24 cellular contexts compared by ENCODE assay signal in genomic region chr6:4362306-4362705, GRCh38.
A peak's percentile ranks its signal among the peaks of the same experiment; 100 is the strongest.
DNase-seq lines count a peak whose midpoint lies in the region; ATAC-seq, FAIRE-seq and TF ChIP-seq lines count a peak whose summit lies in the region.
"Had no signal": no experiment of that assay in that cellular context is flagged by ENCODE, and none has a peak within 500 bp of the region (broad histone marks: within the 10 kb centered on the region; RNA-seq: fewer than 3 reads in every experiment).

No MANE protein-coding gene starts in this region.

- H3K27ac ChIP-seq in IMR-90 (ENCODE audit: insufficient read depth, low read length), result no peak overlapping the region
- H3K27ac ChIP-seq in H1 (ENCODE audit: low read depth, low read length), result no peak overlapping the region
- H3K27ac ChIP-seq in breast epithelium, result no peak overlapping the region
- H3K27ac ChIP-seq: 22Rv1; BLaER1 treated with 17β-estradiol and CSF1 and Interleukin-3, amounts not matched to agents 10 nM and 100 nM; C4-2B had no signal

- DNase-seq in CD1c-positive myeloid dendritic cell (ENCODE audit: extremely low spot score) (peak; percentile 83), IMR-90 (no peak), H1 (ENCODE audit: low read depth in 1 of 2, low spot score in 2 of 2) (no peak), NCI-H226 (no peak), occipital lobe (lab: John Stamatoyannopoulos, UW) (no peak), breast epithelium (ENCODE audit: low spot score in 2 of 2) (no peak)
- DNase-seq: AML-193; CD4-positive, alpha-beta memory T cell; CD4-positive, CD25-positive, alpha-beta regulatory T cell; CD8-positive, alpha-beta memory T cell; COR-L47; DMS 273 treated with DMSO at 0.1 percent for 48 hours; DMS153; DMS53; DMS79; DND-41; EL; GF-D8 had no signal

- no peak overlapping the region for H2BK12ac ChIP-seq in H1 (ENCODE audit: low read depth, low read length)

- no peak for ATAC-seq in IMR-90 (ENCODE audit: low read depth)
- ATAC-seq: A549 had no signal

- POLR2A ChIA-PET in IMR-90 (lab: Charles Lee; ENCODE audit: unreplicated experiment), result no interaction called here
- POLR2A ChIA-PET in H1 (lab: Charles Lee; ENCODE audit: partially characterized antibody), result no interaction called here

- H3K4me3 ChIP-seq in IMR-90 (ENCODE audit: insufficient read depth, low read depth, low read length), result no peak overlapping the region
- H3K4me3 ChIP-seq in H1 (ENCODE audit: extremely low read depth in 1 of 4, insufficient read depth in 2 of 4, low read depth in 3 of 4, low read length in 4 of 4), result no peak overlapping the region
- no peak overlapping the region for H3K4me3 ChIP-seq in breast epithelium
- H3K4me3 ChIP-seq: A549; BLaER1 treated with 17β-estradiol and CSF1 and Interleukin-3, amounts not matched to agents 10 nM and 100 nM had no signal

- H4K20me1 ChIP-seq in IMR-90 (ENCODE audit: insufficient read depth, low read length) (no peaks in the 10 kb centered on the region), H1 (replicated peaks in 1 of 2; ENCODE audit: control insufficient read depth in 1 of 2, insufficient read depth in 2 of 2, low read length in 2 of 2) (no peaks in the 10 kb centered on the region)
- H4K20me1 ChIP-seq: BLaER1 treated with 17β-estradiol and CSF1 and Interleukin-3, amounts not matched to agents 10 nM and 100 nM had no signal

- H3K4ac ChIP-seq in IMR-90 (ENCODE audit: low read depth, low read length) (no peak overlapping the region; the same call in 1 of the 2 replicates), H1 (replicated peaks; ENCODE audit: insufficient read length, low read depth, low read length) (no peak overlapping the region)

- peaks cover 8% of the 10 kb centered on the region for H3K4me1 ChIP-seq in IMR-90 (ENCODE audit: control insufficient read depth, insufficient read depth, low read length)
- H3K4me1 ChIP-seq in H1 (replicated peaks in 1 of 4; ENCODE audit: control insufficient read depth in 3 of 4, insufficient read depth in 4 of 4, low read length in 3 of 4), result peaks cover 2 to 5% (median 4%) of the 10 kb centered on the region in 4 experiments; a peak in 4 of 7 replicates
- H3K4me1 ChIP-seq in breast epithelium, result peaks cover 0 to 3% of the 10 kb centered on the region in 2 donors

- H4K5ac ChIP-seq in IMR-90 (ENCODE audit: low read depth, low read length) (no peak overlapping the region), H1 (ENCODE audit: insufficient read length, low read depth, low read length) (no peak overlapping the region)

- in situ Hi-C loops in IMR-90 (cut with MboI; ENCODE audit: low sequenced_read_pairs), result no loop called here

- TF ChIP-seq CTCF in IMR-90 (conservative IDR thresholded peaks at IDR 0.05; ENCODE audit: low read depth, low read length), result no peak
- TF ChIP-seq CTCF in H1 (IDR thresholded peaks at IDR 0.05; ENCODE audit: control extremely low read depth in 1 of 3, insufficient read depth in 1 of 3, low read depth in 1 of 3, low read length in 3 of 3), result no peak
- no peak for TF ChIP-seq CTCF in breast epithelium (IDR thresholded peaks at IDR 0.05)

- no peak overlapping the region for H3K14ac ChIP-seq in IMR-90 (replicated peaks; ENCODE audit: low read depth, low read length)
- H3K14ac ChIP-seq in H1 (ENCODE audit: insufficient read length), result no peak overlapping the region

- H4K91ac ChIP-seq in IMR-90 (ENCODE audit: insufficient read depth, low read depth, low read length) (no peak overlapping the region), H1 (replicated peaks; ENCODE audit: insufficient read length, low read length) (no peak overlapping the region)

- WGBS in IMR-90 (ENCODE audit: extremely low coverage in 2 of 2, insufficient read length in 1 of 2), 2 experiments, result 80% methylated on average over 1 of the region's 4 CpGs; no CpG with 5 or more reads in 1 of the 2 experiments
- 91% methylated on average over 4 of the region's 4 CpGs; no CpG with 5 or more reads in 1 of the 2 experiments for WGBS in H1 (ENCODE audit: extremely low coverage in 1 of 2, insufficient coverage in 1 of 2, insufficient read length in 1 of 2, insufficient replicate concordance in 2 of 2, low coverage in 1 of 2, low lambda C conversion rate in 2 of 2, missing lambda C conversion rate in 1 of 2), 2 experiments

- intact Hi-C loops in IMR-90 (cut with micrococcal nuclease), result no loop called here
- intact Hi-C loops in breast epithelium (cut with DNase I; ENCODE audit: low total_unique reads), result no loop called here

- TF ChIP-seq RAD21 in IMR-90 (IDR thresholded peaks at IDR 0.05; ENCODE audit: low read length) (no peak), H1 (IDR thresholded peaks at IDR 0.05 in 1 of 2, conservative IDR thresholded peaks at IDR 0.05 in 1 of 2; ENCODE audit: low read depth in 2 of 2, low read length in 2 of 2) (no peak)

- no peak overlapping the region for H3K56ac ChIP-seq in IMR-90 (ENCODE audit: extremely low read depth, insufficient read depth, low read length)
- no peak overlapping the region for H3K56ac ChIP-seq in H1 (replicated peaks; ENCODE audit: insufficient read length, low read depth, low read length)

- peaks cover 11% of the 10 kb centered on the region for H3K9me1 ChIP-seq in IMR-90 (ENCODE audit: insufficient read depth, low read length)

- dilution Hi-C loops in IMR-90 (cut with HindIII; ENCODE audit: low sequenced_read_pairs, unreplicated experiment), result no loop called here

- peaks cover 2% of the 10 kb centered on the region; the same call in 1 of the 2 replicates for H3K23me2 ChIP-seq in H1 (ENCODE audit: low read depth, low read length)

- no peaks in the 10 kb centered on the region for H3K36me3 ChIP-seq in IMR-90 (ENCODE audit: control insufficient read depth, insufficient read depth, low read length)
- no peaks in the 10 kb centered on the region for H3K36me3 ChIP-seq in H1 (ENCODE audit: control insufficient read depth in 2 of 4, insufficient read depth in 4 of 4, low read length in 3 of 4)
- no peaks in the 10 kb centered on the region for H3K36me3 ChIP-seq in breast epithelium
- H3K36me3 ChIP-seq: BLaER1 treated with 17β-estradiol and CSF1 and Interleukin-3, amounts not matched to agents 10 nM and 100 nM had no signal

- no peak for TF ChIP-seq EP300 in H1 (IDR thresholded peaks at IDR 0.05; ENCODE audit: borderline replicate concordance in 1 of 2, low read depth in 2 of 2, low read length in 2 of 2)

- H3K4me2 ChIP-seq in IMR-90 (ENCODE audit: low read depth, low read length) (no peak overlapping the region), H1 (ENCODE audit: insufficient read depth in 1 of 2, low read depth in 2 of 2, low read length in 2 of 2) (no peak overlapping the region)
- H3K4me2 ChIP-seq: A549 had no signal

- H2AK5ac ChIP-seq in IMR-90 (ENCODE audit: low read depth, low read length) (peak overlapping the region; percentile 23; the same call in 1 of the 2 replicates), H1 (ENCODE audit: low read depth, low read length) (no peak overlapping the region)

- H3K79me1 ChIP-seq in IMR-90 (ENCODE audit: low read depth in 1 of 2, low read length in 2 of 2) (no peaks in the 10 kb centered on the region), H1 (ENCODE audit: low read depth, low read length) (no peaks in the 10 kb centered on the region)

- CTCF ChIA-PET in IMR-90 (lab: Yijun Ruan, JAX), result no interaction called here
- CTCF ChIA-PET in H1 (lab: Charles Lee; ENCODE audit: partially characterized antibody), result no interaction called here

- H3K18ac ChIP-seq in IMR-90 (ENCODE audit: low read depth, low read length), result no peak overlapping the region
- no peak overlapping the region for H3K18ac ChIP-seq in H1 (ENCODE audit: extremely low read depth, low read length)

- H2BK120ac ChIP-seq in IMR-90 (ENCODE audit: low read depth, low read length) (0 out of 2 replicates have a peak overlapping the region, but pooled peaks have one; percentile 38), H1 (replicated peaks; ENCODE audit: low read depth, low read length) (no peak overlapping the region)

- H3K9me3 ChIP-seq in IMR-90 (ENCODE audit: control insufficient read depth, insufficient read depth, low read length) (no peaks in the 10 kb centered on the region), H1 (ENCODE audit: insufficient read depth in 2 of 2, low read depth in 1 of 2, low read length in 1 of 2) (no peaks in the 10 kb centered on the region), breast epithelium (no peaks in the 10 kb centered on the region)
- H3K9me3 ChIP-seq: A549; BLaER1 treated with 17β-estradiol and CSF1 and Interleukin-3, amounts not matched to agents 10 nM and 100 nM had no signal

- no peak overlapping the region for H2BK5ac ChIP-seq in IMR-90 (ENCODE audit: low read depth, low read length, poor library complexity, severe bottlenecking)
- H2BK5ac ChIP-seq in H1 (ENCODE audit: low read depth, low read length), result no peak overlapping the region

- H2BK15ac ChIP-seq in IMR-90 (ENCODE audit: low read depth, low read length) (peak overlapping the region; percentile 86; the same call in 2 of the 3 replicates), H1 (ENCODE audit: low read length) (0 out of 2 replicates have a peak overlapping the region, but pooled peaks have one; percentile 8)

- BruUV-seq in IMR-90 (replicated peaks; lab: Mats Ljungman, UMichigan), result no TSS peak

- no peak overlapping the region for H3K23ac ChIP-seq in IMR-90 (ENCODE audit: low read depth, low read length)
- H3K23ac ChIP-seq in H1 (ENCODE audit: insufficient read length), result no peak overlapping the region

- H3K9ac ChIP-seq in IMR-90 (ENCODE audit: low read depth, low read length) (no peak overlapping the region), H1 (replicated peaks in 1 of 4; ENCODE audit: extremely low read depth in 1 of 4, low read depth in 3 of 4, low read length in 3 of 4) (no peak overlapping the region)
- H3K9ac ChIP-seq: BLaER1 treated with 17β-estradiol and CSF1 and Interleukin-3, amounts not matched to agents 10 nM and 100 nM had no signal

- H3K79me2 ChIP-seq in H1 (ENCODE audit: control insufficient read depth in 1 of 2, insufficient read depth in 2 of 2, low read length in 2 of 2), result no peaks in the 10 kb centered on the region

- H3K27me3 ChIP-seq in IMR-90 (ENCODE audit: control insufficient read depth, insufficient read depth, low read length) (no peaks in the 10 kb centered on the region), H1 (replicated peaks in 1 of 4; ENCODE audit: control insufficient read depth in 3 of 4, extremely low read depth in 1 of 4, insufficient read depth in 3 of 4, low read length in 3 of 4) (no peaks in the 10 kb centered on the region), breast epithelium (no peaks in the 10 kb centered on the region)
- H3K27me3 ChIP-seq: BLaER1 treated with 17β-estradiol and CSF1 and Interleukin-3, amounts not matched to agents 10 nM and 100 nM had no signal

- H2BK20ac ChIP-seq in IMR-90 (ENCODE audit: low read depth, low read length) (no peak overlapping the region), H1 (ENCODE audit: low read length) (no peak overlapping the region)

- TF ChIP-seq POLR2A in IMR-90 (IDR thresholded peaks at IDR 0.05; ENCODE audit: low read depth, low read length) (no peak), H1 (IDR thresholded peaks at IDR 0.05; ENCODE audit: control extremely low read depth in 1 of 2, low read depth in 2 of 2, low read length in 2 of 2) (no peak), breast epithelium (IDR thresholded peaks at IDR 0.05) (no peak)

- H2AFZ ChIP-seq in IMR-90 (replicated peaks; ENCODE audit: low read length, poor library complexity) (no peak overlapping the region), H1 (ENCODE audit: low read length) (no peak overlapping the region)

- H4K8ac ChIP-seq in IMR-90 (ENCODE audit: low read depth in 2 of 2, low read length in 2 of 2), result no peak overlapping the region
- no peak overlapping the region for H4K8ac ChIP-seq in H1 (ENCODE audit: extremely low read depth, insufficient read depth, low read length)

- no peak for FAIRE-seq in H1 (lab: Jason Lieb, UNC)
- FAIRE-seq: A549, GM12891, GM19239 had no signal

- H2AK9ac ChIP-seq in IMR-90 (replicated peaks; ENCODE audit: low read depth, low read length, poor library complexity), result no peak overlapping the region
